Comparison of ENCODE assay signal across 24 cellular contexts in genomic region chr12:122503783-122504590, GRCh38. TPM values are rescaled to one million over a fixed set of nuclear protein-coding genes. Genes with fewer than 3 reads are reported as not detected.
A peak's percentile ranks its signal among the peaks of the same experiment; 100 is the strongest.
DNase-seq lines count a peak whose midpoint lies in the region; ATAC-seq, FAIRE-seq and TF ChIP-seq lines count a peak whose summit lies in the region.
"Had no signal": no experiment of that assay in that cellular context is flagged by ENCODE, and none has a peak within 500 bp of the region (broad histone marks: within the 10 kb centered on the region; RNA-seq: fewer than 3 reads in every experiment).

No MANE protein-coding gene starts in this region.

- no peaks in the 10 kb centered on the region for H3K27me3 ChIP-seq in astrocyte (ENCODE audit: insufficient read depth, low read length)
- H3K27me3 ChIP-seq: testis had no signal

- peaks cover 51% of the 10 kb centered on the region for H3K36me3 Mint-ChIP-seq in activated naive CD4-positive, alpha-beta T cell treated with anti-CD3 and anti-CD28 coated beads, Interleukin-2, amount 10 ng/mL, durations not matched to agents 7 days and 5 days
- H3K36me3 Mint-ChIP-seq in HFFc6 (ENCODE audit: low read depth) (peaks cover 39% of the 10 kb centered on the region), astrocyte (ENCODE audit: low read depth, unreplicated experiment) (peaks cover 2% of the 10 kb centered on the region)
- peaks cover 17 to 25% of the 10 kb centered on the region in 2 donors for H3K36me3 Mint-ChIP-seq in stimulated activated naive B cell treated with anti-CD40 and anti-IgM and Interleukin-4, amounts not matched to agents 10 μg/mL and 1 μg/mL and 100 μg/mL, for 72 hours
- H3K36me3 Mint-ChIP-seq in activated T-helper 2 cell treated with anti-CD3 and anti-CD28 coated beads, Interferon-gamma antibody, Interleukin-2, Interleukin-4, amounts not matched to agents 10 μg/mL and 5 μg/mL and 100 μg/mL, durations not matched to agents 14 hours and 24 hours and 36 hours (ENCODE audit: low read depth), result peaks cover 67% of the 10 kb centered on the region

- CTCF ChIA-PET in activated naive CD4-positive, alpha-beta T cell treated with anti-CD3 and anti-CD28 coated beads, Interleukin-2, amount 10 ng/mL, durations not matched to agents 7 days and 5 days (lab: Charles Lee), result interaction anchor here (0.6 to 1.2 kb wide), 2 partner anchors 83 to 105 kb away, joined by 3 to 5 read pairs; no protein-coding TSS in a partner anchor

- H3K27ac Mint-ChIP-seq in activated naive CD4-positive, alpha-beta T cell treated with anti-CD3 and anti-CD28 coated beads, Interleukin-2, amount 10 ng/mL, durations not matched to agents 7 days and 5 days, result peak overlapping the region; percentile 99
- peak overlapping the region; percentile 30 for H3K27ac Mint-ChIP-seq in HFFc6
- H3K27ac Mint-ChIP-seq in astrocyte (ENCODE audit: unreplicated experiment), result peak overlapping the region; percentile 66
- peak overlapping the region; percentile 27 for H3K27ac Mint-ChIP-seq in stimulated activated naive B cell treated with anti-CD40 and anti-IgM and Interleukin-4, amounts not matched to agents 10 μg/mL and 1 μg/mL and 100 μg/mL, for 72 hours
- H3K27ac Mint-ChIP-seq in activated T-helper 2 cell treated with anti-CD3 and anti-CD28 coated beads, Interferon-gamma antibody, Interleukin-2, Interleukin-4, amounts not matched to agents 10 μg/mL and 5 μg/mL and 100 μg/mL, durations not matched to agents 14 hours and 24 hours and 36 hours, result no peak overlapping the region

- DNase-seq in activated naive CD4-positive, alpha-beta T cell treated with anti-CD3 and anti-CD28 coated beads, Interleukin-2, amount 10 ng/mL, durations not matched to agents 7 days and 5 days, result no peak
- DNase-seq in activated naive CD4-positive, alpha-beta T cell treated with anti-CD3 and anti-CD28 coated beads, Interleukin-2, amount 50 U/mL, for 16 hours, result no peak
- DNase-seq in HFFc6 (no peak), astrocyte (ENCODE audit: low read depth) (no peak), NOMO-1 (lab: John Stamatoyannopoulos, UW; ENCODE audit: unreplicated experiment in 2 of 2) (no peak)
- DNase-seq in stimulated activated naive B cell treated with anti-CD40 and anti-IgM and Interleukin-4, amounts not matched to agents 10 μg/mL and 1 μg/mL and 100 μg/mL, for 72 hours, result no peak
- no peak for DNase-seq in activated T-helper 2 cell treated with anti-CD3 and anti-CD28 coated beads, Interferon-gamma antibody, Interleukin-2, Interleukin-4, amounts not matched to agents 10 μg/mL and 5 μg/mL and 100 μg/mL, durations not matched to agents 14 hours and 24 hours and 36 hours (ENCODE audit: low spot score)
- DNase-seq: activated CD4-positive, CD25-positive, alpha-beta regulatory T cell; DND-41; GM23248; left ventricle myocardium superior; NCI-H1105; NCI-H2081; NCI-H510A; right cardiac atrium; SHP77; stimulated activated CD4-positive, alpha-beta T cell treated with anti-CD3 and anti-CD28 coated beads, Interleukin-15, amount 100 ng/mL, for 24 hours; T-cell; testis had no signal

- H3K4me2 ChIP-seq in astrocyte (ENCODE audit: low read length), result no peak overlapping the region

- no peaks in the 10 kb centered on the region for H3K27me3 Mint-ChIP-seq in activated naive CD4-positive, alpha-beta T cell treated with anti-CD3 and anti-CD28 coated beads, Interleukin-2, amount 10 ng/mL, durations not matched to agents 7 days and 5 days
- H3K27me3 Mint-ChIP-seq in HFFc6 (ENCODE audit: insufficient read depth) (peaks cover 7% of the 10 kb centered on the region), astrocyte (ENCODE audit: low read depth, unreplicated experiment) (no peaks in the 10 kb centered on the region)
- H3K27me3 Mint-ChIP-seq in stimulated activated naive B cell treated with anti-CD40 and anti-IgM and Interleukin-4, amounts not matched to agents 10 μg/mL and 1 μg/mL and 100 μg/mL, for 72 hours, result no peaks in the 10 kb centered on the region
- H3K27me3 Mint-ChIP-seq in activated T-helper 2 cell treated with anti-CD3 and anti-CD28 coated beads, Interferon-gamma antibody, Interleukin-2, Interleukin-4, amounts not matched to agents 10 μg/mL and 5 μg/mL and 100 μg/mL, durations not matched to agents 14 hours and 24 hours and 36 hours (ENCODE audit: low read depth), result no peaks in the 10 kb centered on the region
- H3K27me3 Mint-ChIP-seq: T-cell had no signal

- peaks cover 43% of the 10 kb centered on the region for H4K20me1 ChIP-seq in astrocyte (ENCODE audit: insufficient read depth, low read length)

- no peak overlapping the region for H2AFZ ChIP-seq in astrocyte (ENCODE audit: low read depth, low read length)
- H2AFZ ChIP-seq: GM23248 had no signal

- H3K4me1 Mint-ChIP-seq in activated naive CD4-positive, alpha-beta T cell treated with anti-CD3 and anti-CD28 coated beads, Interleukin-2, amount 10 ng/mL, durations not matched to agents 7 days and 5 days, result peaks cover 30% of the 10 kb centered on the region
- peaks cover 21% of the 10 kb centered on the region for H3K4me1 Mint-ChIP-seq in HFFc6 (ENCODE audit: low read depth)
- peaks cover 3% of the 10 kb centered on the region for H3K4me1 Mint-ChIP-seq in astrocyte (ENCODE audit: low read depth, unreplicated experiment)
- H3K4me1 Mint-ChIP-seq in stimulated activated naive B cell treated with anti-CD40 and anti-IgM and Interleukin-4, amounts not matched to agents 10 μg/mL and 1 μg/mL and 100 μg/mL, for 72 hours, result peaks cover 17 to 32% of the 10 kb centered on the region in 2 donors
- peaks cover 20% of the 10 kb centered on the region for H3K4me1 Mint-ChIP-seq in activated T-helper 2 cell treated with anti-CD3 and anti-CD28 coated beads, Interferon-gamma antibody, Interleukin-2, Interleukin-4, amounts not matched to agents 10 μg/mL and 5 μg/mL and 100 μg/mL, durations not matched to agents 14 hours and 24 hours and 36 hours (ENCODE audit: low read depth)

- H3K79me2 ChIP-seq in astrocyte (ENCODE audit: insufficient read depth, low read length), result peaks cover 37% of the 10 kb centered on the region

- H3K4me1 ChIP-seq in astrocyte (ENCODE audit: insufficient read depth, low read length), result peaks cover 3% of the 10 kb centered on the region

- no peak for TF ChIP-seq CTCF in HFFc6 (IDR thresholded peaks at IDR 0.05)
- no peak for TF ChIP-seq CTCF in astrocyte (IDR thresholded peaks at IDR 0.05; ENCODE audit: insufficient read depth, low read depth, low read length)

- no peak for ATAC-seq in stimulated activated naive B cell treated with anti-CD40 and anti-IgM and Interleukin-4, amounts not matched to agents 10 μg/mL and 1 μg/mL and 100 μg/mL, for 72 hours (replicated peaks)
- ATAC-seq in HG03097 (IDR thresholded peaks at IDR 0.05; ENCODE audit: low FRiP score, unreplicated experiment), result no peak
- ATAC-seq: activated naive CD4-positive, alpha-beta T cell treated with anti-CD3 and anti-CD28 coated beads, Interleukin-2, amount 50 U/mL, for 72 hours; left ventricle myocardium superior; right cardiac atrium; T-cell had no signal

- no peak overlapping the region for H3K9ac ChIP-seq in astrocyte (ENCODE audit: low read length)
- H3K9ac ChIP-seq: GM23248 had no signal

- no peaks in the 10 kb centered on the region for H3K9me3 ChIP-seq in astrocyte (ENCODE audit: insufficient read depth, low read depth, low read length)
- H3K9me3 ChIP-seq: testis had no signal

- H3K27ac ChIP-seq in astrocyte (ENCODE audit: low read depth, low read length), result no peak overlapping the region
- H3K27ac ChIP-seq: testis had no signal

- intact Hi-C loops in activated T-helper 2 cell treated with anti-CD3 and anti-CD28 coated beads, Interferon-gamma antibody, Interleukin-2, Interleukin-4, amounts not matched to agents 10 μg/mL and 5 μg/mL and 100 μg/mL, durations not matched to agents 14 hours and 24 hours and 36 hours (cut with micrococcal nuclease), result loop anchor here (10.0 kb wide), 1 partner anchor 699 kb away; the partner anchor contains the start of gene SETD1B

- FAIRE-seq in astrocyte (lab: Jason Lieb, UNC), result no peak
- FAIRE-seq: colon, GM18507 had no signal

- H3K9me3 Mint-ChIP-seq in activated naive CD4-positive, alpha-beta T cell treated with anti-CD3 and anti-CD28 coated beads, Interleukin-2, amount 10 ng/mL, durations not matched to agents 7 days and 5 days, result no peaks in the 10 kb centered on the region
- H3K9me3 Mint-ChIP-seq in HFFc6, result no peaks in the 10 kb centered on the region
- H3K9me3 Mint-ChIP-seq in astrocyte (ENCODE audit: unreplicated experiment), result no peaks in the 10 kb centered on the region
- H3K9me3 Mint-ChIP-seq in stimulated activated naive B cell treated with anti-CD40 and anti-IgM and Interleukin-4, amounts not matched to agents 10 μg/mL and 1 μg/mL and 100 μg/mL, for 72 hours, result no peaks in the 10 kb centered on the region
- no peaks in the 10 kb centered on the region for H3K9me3 Mint-ChIP-seq in activated T-helper 2 cell treated with anti-CD3 and anti-CD28 coated beads, Interferon-gamma antibody, Interleukin-2, Interleukin-4, amounts not matched to agents 10 μg/mL and 5 μg/mL and 100 μg/mL, durations not matched to agents 14 hours and 24 hours and 36 hours
- H3K9me3 Mint-ChIP-seq: activated naive CD4-positive, alpha-beta T cell treated with anti-CD3 and anti-CD28 coated beads, Interleukin-2, amount 50 U/mL, for 72 hours; T-cell had no signal

- H3K4me3 Mint-ChIP-seq in activated naive CD4-positive, alpha-beta T cell treated with anti-CD3 and anti-CD28 coated beads, Interleukin-2, amount 10 ng/mL, durations not matched to agents 7 days and 5 days, result no peak overlapping the region
- no peak overlapping the region for H3K4me3 Mint-ChIP-seq in HFFc6
- no peak overlapping the region for H3K4me3 Mint-ChIP-seq in astrocyte (ENCODE audit: unreplicated experiment)
- no peak overlapping the region for H3K4me3 Mint-ChIP-seq in stimulated activated naive B cell treated with anti-CD40 and anti-IgM and Interleukin-4, amounts not matched to agents 10 μg/mL and 1 μg/mL and 100 μg/mL, for 72 hours
- H3K4me3 Mint-ChIP-seq in activated T-helper 2 cell treated with anti-CD3 and anti-CD28 coated beads, Interferon-gamma antibody, Interleukin-2, Interleukin-4, amounts not matched to agents 10 μg/mL and 5 μg/mL and 100 μg/mL, durations not matched to agents 14 hours and 24 hours and 36 hours (ENCODE audit: low read depth), result no peak overlapping the region
- H3K4me3 Mint-ChIP-seq: brain, T-cell had no signal

- peaks cover 57% of the 10 kb centered on the region for H3K36me3 ChIP-seq in astrocyte (ENCODE audit: insufficient read depth, low read length)

- H3K4me3 ChIP-seq in astrocyte (ENCODE audit: insufficient read depth, low read depth, low read length), result no peak overlapping the region
- H3K4me3 ChIP-seq: GM23248, testis had no signal

RNA-seq across cellular contexts. Expression of gene ZCCHC8, which starts 3.3 kb away (rescaled TPM):
- total RNA-seq in HFFc6 (2021; fragmentation: NEBNext Ultra II Directional; extraction: Animal tissue kit (Norgen Biotek cat#: 25700)), result 10 to 100 TPM in 5 of 6 experiments, 1 to 10 TPM in 1; 9.7 to 13.1 (median 11.4) TPM
- total RNA-seq in astrocyte, result 23.8 and 25.3 TPM in 2 replicates
- 38.6 and 39.7 TPM in 2 replicates for total RNA-seq in activated T-helper 2 cell treated with anti-CD3 and anti-CD28 coated beads, Interferon-gamma antibody, Interleukin-2, Interleukin-4, amounts not matched to agents 10 μg/mL and 5 μg/mL and 100 μg/mL, durations not matched to agents 14 hours and 24 hours and 36 hours

RNA-seq across cellular contexts. Expression of gene RSRC2, which starts 22.7 kb away (rescaled TPM):
- 10 to 100 TPM; 38.7 to 52.7 (median 44.2) TPM for total RNA-seq in HFFc6 (2021; fragmentation: NEBNext Ultra II Directional; extraction: Animal tissue kit (Norgen Biotek cat#: 25700))
- total RNA-seq in astrocyte, result 55.6 and 56.3 TPM in 2 replicates
- total RNA-seq in activated T-helper 2 cell treated with anti-CD3 and anti-CD28 coated beads, Interferon-gamma antibody, Interleukin-2, Interleukin-4, amounts not matched to agents 10 μg/mL and 5 μg/mL and 100 μg/mL, durations not matched to agents 14 hours and 24 hours and 36 hours, result 105 and 107 TPM in 2 replicates

RNA-seq across cellular contexts. Expression of gene KNTC1, which starts 23.1 kb away (rescaled TPM):
- 10 to 100 TPM; 11.7 to 25.0 (median 19.6) TPM for total RNA-seq in HFFc6 (2021; fragmentation: NEBNext Ultra II Directional; extraction: Animal tissue kit (Norgen Biotek cat#: 25700))
- 8.6 and 10.6 TPM in 2 replicates for total RNA-seq in astrocyte
- 121 and 122 TPM in 2 replicates for total RNA-seq in activated T-helper 2 cell treated with anti-CD3 and anti-CD28 coated beads, Interferon-gamma antibody, Interleukin-2, Interleukin-4, amounts not matched to agents 10 μg/mL and 5 μg/mL and 100 μg/mL, durations not matched to agents 14 hours and 24 hours and 36 hours
